In the genomic region with DNA sequence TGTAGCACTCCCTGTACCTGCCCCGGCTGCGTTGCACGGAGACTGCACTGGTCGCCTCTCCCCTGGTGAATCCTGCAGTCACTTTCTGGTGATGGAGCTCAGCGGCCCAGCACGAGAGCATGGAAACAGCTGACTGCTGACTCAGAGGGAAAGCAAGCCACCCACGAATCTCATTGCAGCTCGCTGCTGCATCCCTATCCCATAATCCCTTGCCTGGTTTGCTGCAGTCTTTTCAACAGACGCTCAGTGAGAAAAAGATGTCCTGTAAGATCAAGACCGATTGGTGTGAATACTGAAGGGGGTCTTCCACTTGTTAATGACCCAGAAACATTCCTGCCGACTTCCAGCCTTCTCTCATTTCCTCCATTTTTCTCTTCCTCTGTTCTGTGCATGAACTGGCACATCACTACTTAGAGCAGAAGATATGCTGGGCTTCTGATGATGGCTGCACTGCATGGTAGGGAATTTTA, we compare ENCODE assay signal across 9 cellular contexts. TPM values are rescaled to one million over a fixed set of nuclear protein-coding genes. Genes with fewer than 3 reads are reported as not detected.
DNase-seq lines count a peak whose midpoint lies in the region; ATAC-seq and TF ChIP-seq lines count a peak whose summit lies in the region.
"Had no signal": no experiment of that assay in that cellular context is flagged by ENCODE, and none has a peak within 500 bp of the region (broad histone marks: within the 10 kb centered on the region; RNA-seq: fewer than 3 reads in every experiment).

No MANE protein-coding gene starts in this region.

- DNase-seq in activated CD4-positive, CD25-positive, alpha-beta regulatory T cell treated with anti-CD3 and anti-CD28 coated beads, Interleukin-2, amount 50 U/mL, for 72 hours = no peak
- DNase-seq in HT1080 (ENCODE audit: low read depth) = peak; percentile 17
- peak; percentile 15 for DNase-seq in activated T-cell treated with anti-CD3 and anti-CD28 coated beads, Interleukin-2, amount 50 U/mL, for 4 hours
- DNase-seq in left cardiac atrium = no peak
- peak; percentile 6 to 44 for DNase-seq in stimulated activated CD4-positive, alpha-beta T cell treated with anti-CD3 and anti-CD28 coated beads, Interleukin-12 subunit alpha, Interleukin-12 subunit beta, amount 100 ng/mL, for 24 hours (ENCODE audit: low read depth in 2 of 2)
- no peak for DNase-seq in PC-9

- H3K4me3 Mint-ChIP-seq in activated T-cell treated with anti-CD3 and anti-CD28 coated beads, Interleukin-2, amount 50 U/mL, for 4 hours = no peak overlapping the region

- no peaks in the 10 kb centered on the region for H3K27me3 ChIP-seq in PC-9 (ENCODE audit: insufficient read depth, low read depth)
- H3K27me3 ChIP-seq: BLaER1 treated with 17β-estradiol and CSF1 and Interleukin-3, amounts not matched to agents 10 nM and 100 nM had no signal

- H3K36me3 ChIP-seq in PC-9 (ENCODE audit: low read depth) = no peaks in the 10 kb centered on the region
- H3K36me3 ChIP-seq: BLaER1 treated with 17β-estradiol and CSF1 and Interleukin-3, amounts not matched to agents 10 nM and 100 nM had no signal

- no peaks in the 10 kb centered on the region for H3K9me3 ChIP-seq in PC-9 (ENCODE audit: insufficient read depth, low read depth)

- CTCF ChIA-PET in PC-9 (lab: Charles Lee) = no interaction called here

- BruUV-seq in PC-9 (replicated peaks; lab: Mats Ljungman, UMichigan) = no TSS peak

- no peaks in the 10 kb centered on the region for H3F3A ChIP-seq in PC-9 (ENCODE audit: insufficient read depth, low read depth)

- H3K79me2 ChIP-seq in PC-9 (ENCODE audit: low read depth) = peaks cover 2% of the 10 kb centered on the region; the same call in 1 of the 2 replicates

- H2AFZ ChIP-seq in PC-9 = no peak overlapping the region

- H4K20me1 ChIP-seq in PC-9 (ENCODE audit: insufficient read depth) = 0 out of 2 replicates have a peak, but pooled peaks cover 4% of the 10 kb centered on the region
- H4K20me1 ChIP-seq: BLaER1 treated with 17β-estradiol and CSF1 and Interleukin-3, amounts not matched to agents 10 nM and 100 nM had no signal

- peaks cover under 1% of the 10 kb centered on the region for H3K4me1 Mint-ChIP-seq in activated T-cell treated with anti-CD3 and anti-CD28 coated beads, Interleukin-2, amount 50 U/mL, for 4 hours (ENCODE audit: low read depth)

- POLR2A ChIA-PET in PC-9 (lab: Charles Lee; ENCODE audit: unreplicated experiment) = no interaction called here

- no peaks in the 10 kb centered on the region for H3K36me3 Mint-ChIP-seq in activated T-cell treated with anti-CD3 and anti-CD28 coated beads, Interleukin-2, amount 50 U/mL, for 4 hours (ENCODE audit: insufficient read depth)

- TF ChIP-seq CTCF in PC-9 (conservative IDR thresholded peaks at IDR 0.05) = no peak

- peaks cover 7% of the 10 kb centered on the region for H3K9me3 Mint-ChIP-seq in activated T-cell treated with anti-CD3 and anti-CD28 coated beads, Interleukin-2, amount 50 U/mL, for 4 hours

- H3K4me1 ChIP-seq in PC-9 (replicated peaks; ENCODE audit: insufficient read depth) = no peaks in the 10 kb centered on the region

- H3K27ac ChIP-seq in PC-9 = no peak overlapping the region
- H3K27ac ChIP-seq: BLaER1 treated with 17β-estradiol and CSF1 and Interleukin-3, amounts not matched to agents 10 nM and 100 nM had no signal

- no peaks in the 10 kb centered on the region for H3K9me2 ChIP-seq in PC-9 (ENCODE audit: insufficient read depth)

- H3K27me3 Mint-ChIP-seq in activated T-cell treated with anti-CD3 and anti-CD28 coated beads, Interleukin-2, amount 50 U/mL, for 4 hours (ENCODE audit: low read depth) = peaks cover 8% of the 10 kb centered on the region

- ATAC-seq in activated CD4-positive, CD25-positive, alpha-beta regulatory T cell treated with anti-CD3 and anti-CD28 coated beads, Interleukin-2, amount 50 U/mL, for 24 hours = peak; percentile 53 to 55
- peak; percentile 69 to 74 for ATAC-seq in activated T-cell treated with anti-CD3 and anti-CD28 coated beads, Interleukin-2, amount 50 U/mL, for 4 hours
- ATAC-seq in left cardiac atrium = peak; percentile 41 to 91
- no peak for ATAC-seq in GM19035 (IDR thresholded peaks at IDR 0.05; ENCODE audit: unreplicated experiment)

- intact Hi-C loops in left cardiac atrium (cut with DNase I) = no loop called here
- intact Hi-C loops in PC-9 (cut with micrococcal nuclease; ENCODE audit: unreplicated experiment) = no loop called here

- H3K4me3 ChIP-seq in PC-9 = no peak overlapping the region
- H3K4me3 ChIP-seq: BLaER1 treated with 17β-estradiol and CSF1 and Interleukin-3, amounts not matched to agents 10 nM and 100 nM had no signal

- no peak overlapping the region for H3K4me2 ChIP-seq in PC-9

RNA-seq across cellular contexts. Expression of a gene that starts 52.9 kb away (rescaled TPM):
- 19.0 and 28.0 TPM in 2 replicates for total RNA-seq in HT1080 (2014; rRNA removed; shearing (Covaris generic))
- 5.0 and 6.3 TPM in 2 replicates for polyA plus RNA-seq in HT1080 (2015; cell fraction: cytosol; rRNA removed)
- polyA plus RNA-seq in HT1080 (2015; cell fraction: nucleus; rRNA removed) = 6.3 and 7.8 TPM in 2 replicates
- total RNA-seq in activated T-cell treated with anti-CD3 and anti-CD28 coated beads, Interleukin-2, amount 50 U/mL, for 4 hours = under 1 TPM; 0.34 to 0.94 (median 0.49) TPM
- total RNA-seq in left cardiac atrium = 10 to 100 TPM; 19.8 to 22.6 TPM
- total RNA-seq in PC-9 (2021) = 56.0 and 87.0 TPM in 2 replicates

Comparison
In these comparisons a context has a peak if more than half of its experiments do, and no peak if none do; other contexts are left out.
1. DNase-seq: peak in HT1080 (single experiment), activated T-cell treated with anti-CD3 and anti-CD28 coated beads, Interleukin-2, amount 50 U/mL, for 4 hours (single experiment) and stimulated activated CD4-positive, alpha-beta T cell treated with anti-CD3 and anti-CD28 coated beads, Interleukin-12 subunit alpha, Interleukin-12 subunit beta, amount 100 ng/mL, for 24 hours (2 of 2); none in activated CD4-positive, CD25-positive, alpha-beta regulatory T cell treated with anti-CD3 and anti-CD28 coated beads, Interleukin-2, amount 50 U/mL, for 72 hours (single experiment), left cardiac atrium (single experiment) and PC-9 (0 of 2).
2. RNA of a gene that starts 52.9 kb away (total RNA-seq): 56.0 to 87.0 TPM in PC-9, 19.0 to 28.0 TPM in HT1080 and 19.8 to 22.6 TPM in left cardiac atrium; 0.34 to 0.94 TPM in activated T-cell treated with anti-CD3 and anti-CD28 coated beads, Interleukin-2, amount 50 U/mL, for 4 hours; every median in the first group is over 10 times any median in the second.